Comparison of ENCODE assay signal across 1 cellular context in the genomic region with DNA sequence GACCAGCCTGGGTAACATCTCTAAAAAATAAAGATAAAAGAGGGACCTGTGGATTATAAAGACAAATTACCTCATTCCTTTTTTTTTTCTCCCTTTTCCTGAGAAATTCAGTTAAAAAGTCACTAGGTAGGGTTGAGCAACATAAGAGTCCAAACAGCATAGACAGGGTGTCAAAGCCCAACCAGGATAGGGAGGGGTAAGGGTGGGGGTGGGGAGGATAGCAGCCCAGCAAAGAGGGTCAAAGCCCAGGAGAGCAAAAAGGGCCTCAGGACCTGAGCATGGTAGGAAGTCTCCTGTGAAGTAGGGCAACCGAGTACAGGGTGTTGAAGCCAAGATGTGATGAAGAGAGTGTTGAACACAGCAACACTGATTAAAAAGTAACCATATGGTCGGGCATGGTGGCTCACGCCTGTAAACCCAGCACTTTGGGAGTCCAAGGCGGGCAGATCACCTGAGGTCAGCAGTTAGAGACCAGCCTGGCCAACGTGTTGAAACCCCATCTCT.
A peak's percentile ranks its signal among the peaks of the same experiment; 100 is the strongest.
TF ChIP-seq lines count a peak whose summit lies in the region.

No MANE protein-coding gene starts in this region.

TF ChIP-seq in HepG2, 621 proteins besides CTCF, POLR2A, EP300 and RAD21 (continued from another document and continues in another):
- TF ChIP-seq, protein P1, sequence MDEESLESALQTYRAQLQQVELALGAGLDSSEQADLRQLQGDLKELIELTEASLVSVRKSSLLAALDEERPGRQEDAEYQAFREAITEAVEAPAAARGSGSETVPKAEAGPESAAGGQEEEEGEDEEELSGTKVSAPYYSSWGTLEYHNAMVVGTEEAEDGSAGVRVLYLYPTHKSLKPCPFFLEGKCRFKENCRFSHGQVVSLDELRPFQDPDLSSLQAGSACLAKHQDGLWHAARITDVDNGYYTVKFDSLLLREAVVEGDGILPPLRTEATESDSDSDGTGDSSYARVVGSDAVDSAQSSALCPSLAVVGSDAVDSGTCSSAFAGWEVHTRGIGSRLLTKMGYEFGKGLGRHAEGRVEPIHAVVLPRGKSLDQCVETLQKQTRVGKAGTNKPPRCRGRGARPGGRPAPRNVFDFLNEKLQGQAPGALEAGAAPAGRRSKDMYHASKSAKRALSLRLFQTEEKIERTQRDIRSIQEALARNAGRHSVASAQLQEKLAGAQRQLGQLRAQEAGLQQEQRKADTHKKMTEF (CRISPR knock-in tag; IDR thresholded peaks at IDR 0.05): no peak
- TF ChIP-seq ZNF749 (CRISPR knock-in tag; IDR thresholded peaks at IDR 0.05; ENCODE audit: borderline replicate concordance) (no peak), ZNF207 (IDR thresholded peaks at IDR 0.05; ENCODE audit: borderline replicate concordance) (no peak), PTBP1 (IDR thresholded peaks at IDR 0.05; ENCODE audit: low read depth, low read length, poor library complexity, severe bottlenecking) (no peak), ZNF790 (CRISPR knock-in tag; IDR thresholded peaks at IDR 0.05; ENCODE audit: borderline replicate concordance) (no peak), CREM (IDR thresholded peaks at IDR 0.05) (peak; percentile 50; the same call in 1 of the 2 replicates), CREM (CRISPR knock-in tag; IDR thresholded peaks at IDR 0.05) (no peak), JUNB (CRISPR knock-in tag; IDR thresholded peaks at IDR 0.05; ENCODE audit: borderline replicate concordance) (no peak; the same call in 1 of the 2 replicates), LCORL (IDR thresholded peaks at IDR 0.05) (no peak), LCORL (CRISPR knock-in tag; IDR thresholded peaks at IDR 0.05) (peak; percentile 54; the same call in 1 of the 2 replicates), HMG20A (CRISPR knock-in tag; IDR thresholded peaks at IDR 0.05; ENCODE audit: borderline replicate concordance) (0 out of 2 replicates have a peak, but pooled peaks have one; percentile 1), NCOA1 (CRISPR knock-in tag; IDR thresholded peaks at IDR 0.05) (no peak), ZNF629 (CRISPR knock-in tag; conservative IDR thresholded peaks at IDR 0.05) (no peak), ZFP36 (IDR thresholded peaks at IDR 0.05; ENCODE audit: borderline replicate concordance, low read depth, low read length, partially characterized antibody) (no peak), CHCHD3 (CRISPR knock-in tag; IDR thresholded peaks at IDR 0.05) (no peak), HOXA3 (CRISPR knock-in tag; IDR thresholded peaks at IDR 0.05) (no peak; the same call in 1 of the 2 replicates), MED8 (CRISPR knock-in tag; IDR thresholded peaks at IDR 0.05; ENCODE audit: insufficient replicate concordance) (no peak), MTA1 (CRISPR knock-in tag; IDR thresholded peaks at IDR 0.05; ENCODE audit: borderline replicate concordance) (no peak), CENPT (CRISPR knock-in tag; IDR thresholded peaks at IDR 0.05; ENCODE audit: low read depth) (no peak), PRMT3 (CRISPR knock-in tag; IDR thresholded peaks at IDR 0.05; ENCODE audit: borderline replicate concordance, low read depth) (no peak), SRY (CRISPR knock-in tag; IDR thresholded peaks at IDR 0.05) (no peak), TCF12 (IDR thresholded peaks at IDR 0.05) (no peak), TCF12 (CRISPR knock-in tag; IDR thresholded peaks at IDR 0.05) (no peak), ZFP41 (CRISPR knock-in tag; IDR thresholded peaks at IDR 0.05; ENCODE audit: borderline replicate concordance) (no peak), SNAI1 (CRISPR knock-in tag; IDR thresholded peaks at IDR 0.05; ENCODE audit: borderline replicate concordance) (no peak), ZNF746 (CRISPR knock-in tag; IDR thresholded peaks at IDR 0.05) (no peak), AHR (CRISPR knock-in tag; IDR thresholded peaks at IDR 0.05) (no peak), SKI (IDR thresholded peaks at IDR 0.05; ENCODE audit: partially characterized antibody) (no peak), NFATC3 (CRISPR knock-in tag; IDR thresholded peaks at IDR 0.05) (no peak), TOPORS (CRISPR knock-in tag; IDR thresholded peaks at IDR 0.05) (no peak), TCF7 (IDR thresholded peaks at IDR 0.05; ENCODE audit: low read depth) (peak; percentile 1; the same call in 1 of the 2 replicates), ZNF644 (CRISPR knock-in tag; IDR thresholded peaks at IDR 0.05; ENCODE audit: low read depth) (no peak), NCOA5 (CRISPR knock-in tag; IDR thresholded peaks at IDR 0.05) (no peak), ZNF33B (CRISPR knock-in tag; IDR thresholded peaks at IDR 0.05) (no peak), ZIK1 (CRISPR knock-in tag; IDR thresholded peaks at IDR 0.05; ENCODE audit: borderline replicate concordance, low read depth) (no peak), ZNF7 (CRISPR knock-in tag; IDR thresholded peaks at IDR 0.05) (no peak), ZNF501 (CRISPR knock-in tag; IDR thresholded peaks at IDR 0.05) (no peak), PCBP1 (IDR thresholded peaks at IDR 0.05; ENCODE audit: borderline replicate concordance, low read depth, low read length) (no peak), ZNF432 (CRISPR knock-in tag; IDR thresholded peaks at IDR 0.05; ENCODE audit: borderline replicate concordance) (no peak), SOX13 (IDR thresholded peaks at IDR 0.05) (0 out of 2 replicates have a peak, but pooled peaks have one; percentile 5), SOX13 (CRISPR knock-in tag; conservative IDR thresholded peaks at IDR 0.05 in 1 of 2, IDR thresholded peaks at IDR 0.05 in 1 of 2) (no peak), PITX1 (CRISPR knock-in tag; IDR thresholded peaks at IDR 0.05) (peak; percentile 51; the same call in 1 of the 2 replicates), ZNF382 (CRISPR knock-in tag; IDR thresholded peaks at IDR 0.05; ENCODE audit: borderline replicate concordance) (no peak), ZNF430 (CRISPR knock-in tag; IDR thresholded peaks at IDR 0.05) (no peak), HNF4A (CRISPR knock-in tag; IDR thresholded peaks at IDR 0.05) (peak; percentile 65), ZFX (CRISPR knock-in tag; IDR thresholded peaks at IDR 0.05; ENCODE audit: low read depth) (no peak), PHB2 (IDR thresholded peaks at IDR 0.05; ENCODE audit: partially characterized antibody) (no peak), YY1 (IDR thresholded peaks at IDR 0.05; ENCODE audit: insufficient read depth, insufficient replicate concordance, low read depth, low read length) (no peak), ZNF33A (CRISPR knock-in tag; IDR thresholded peaks at IDR 0.05; ENCODE audit: borderline replicate concordance) (no peak)
- TF ChIP-seq, protein P2, sequence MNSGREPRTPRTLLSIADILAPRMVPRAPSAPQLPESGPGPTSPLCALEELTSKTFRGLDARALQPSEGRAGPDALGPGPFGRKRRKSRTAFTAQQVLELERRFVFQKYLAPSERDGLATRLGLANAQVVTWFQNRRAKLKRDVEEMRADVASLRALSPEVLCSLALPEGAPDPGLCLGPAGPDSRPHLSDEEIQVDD (CRISPR knock-in tag; IDR thresholded peaks at IDR 0.05; ENCODE audit: borderline replicate concordance): no peak
- TF ChIP-seq, protein P3, sequence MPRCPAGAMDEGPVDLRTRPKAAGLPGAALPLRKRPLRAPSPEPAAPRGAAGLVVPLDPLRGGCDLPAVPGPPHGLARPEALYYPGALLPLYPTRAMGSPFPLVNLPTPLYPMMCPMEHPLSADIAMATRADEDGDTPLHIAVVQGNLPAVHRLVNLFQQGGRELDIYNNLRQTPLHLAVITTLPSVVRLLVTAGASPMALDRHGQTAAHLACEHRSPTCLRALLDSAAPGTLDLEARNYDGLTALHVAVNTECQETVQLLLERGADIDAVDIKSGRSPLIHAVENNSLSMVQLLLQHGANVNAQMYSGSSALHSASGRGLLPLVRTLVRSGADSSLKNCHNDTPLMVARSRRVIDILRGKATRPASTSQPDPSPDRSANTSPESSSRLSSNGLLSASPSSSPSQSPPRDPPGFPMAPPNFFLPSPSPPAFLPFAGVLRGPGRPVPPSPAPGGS (CRISPR knock-in tag; IDR thresholded peaks at IDR 0.05): no peak
- TF ChIP-seq, protein P4, sequence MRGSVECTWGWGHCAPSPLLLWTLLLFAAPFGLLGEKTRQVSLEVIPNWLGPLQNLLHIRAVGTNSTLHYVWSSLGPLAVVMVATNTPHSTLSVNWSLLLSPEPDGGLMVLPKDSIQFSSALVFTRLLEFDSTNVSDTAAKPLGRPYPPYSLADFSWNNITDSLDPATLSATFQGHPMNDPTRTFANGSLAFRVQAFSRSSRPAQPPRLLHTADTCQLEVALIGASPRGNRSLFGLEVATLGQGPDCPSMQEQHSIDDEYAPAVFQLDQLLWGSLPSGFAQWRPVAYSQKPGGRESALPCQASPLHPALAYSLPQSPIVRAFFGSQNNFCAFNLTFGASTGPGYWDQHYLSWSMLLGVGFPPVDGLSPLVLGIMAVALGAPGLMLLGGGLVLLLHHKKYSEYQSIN (CRISPR knock-in tag; IDR thresholded peaks at IDR 0.05; ENCODE audit: borderline replicate concordance): no peak
- TF ChIP-seq, protein P5, sequence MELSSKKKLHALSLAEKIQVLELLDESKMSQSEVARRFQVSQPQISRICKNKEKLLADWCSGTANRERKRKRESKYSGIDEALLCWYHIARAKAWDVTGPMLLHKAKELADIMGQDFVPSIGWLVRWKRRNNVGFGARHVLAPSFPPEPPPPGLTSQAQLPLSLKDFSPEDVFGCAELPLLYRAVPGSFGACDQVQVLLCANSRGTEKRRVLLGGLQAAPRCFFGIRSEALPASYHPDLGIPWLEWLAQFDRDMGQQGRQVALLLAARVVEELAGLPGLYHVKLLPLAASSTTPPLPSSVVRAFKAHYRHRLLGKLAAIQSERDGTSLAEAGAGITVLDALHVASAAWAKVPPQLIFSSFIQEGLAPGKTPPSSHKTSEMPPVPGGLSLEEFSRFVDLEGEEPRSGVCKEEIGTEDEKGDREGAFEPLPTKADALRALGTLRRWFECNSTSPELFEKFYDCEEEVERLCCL (CRISPR knock-in tag; IDR thresholded peaks at IDR 0.05; ENCODE audit: borderline replicate concordance): no peak
- TF ChIP-seq, protein P6, sequence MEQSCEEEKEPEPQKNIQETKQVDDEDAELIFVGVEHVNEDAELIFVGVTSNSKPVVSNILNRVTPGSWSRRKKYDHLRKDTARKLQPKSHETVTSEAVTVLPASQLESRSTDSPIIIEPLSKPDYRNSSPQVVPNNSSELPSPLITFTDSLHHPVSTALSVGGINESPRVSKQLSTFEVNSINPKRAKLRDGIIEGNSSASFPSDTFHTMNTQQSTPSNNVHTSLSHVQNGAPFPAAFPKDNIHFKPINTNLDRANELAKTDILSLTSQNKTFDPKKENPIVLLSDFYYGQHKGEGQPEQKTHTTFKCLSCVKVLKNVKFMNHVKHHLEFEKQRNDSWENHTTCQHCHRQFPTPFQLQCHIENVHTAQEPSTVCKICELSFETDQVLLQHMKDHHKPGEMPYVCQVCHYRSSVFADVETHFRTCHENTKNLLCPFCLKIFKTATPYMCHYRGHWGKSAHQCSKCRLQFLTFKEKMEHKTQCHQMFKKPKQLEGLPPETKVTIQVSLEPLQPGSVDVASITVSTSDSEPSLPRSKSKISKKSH (CRISPR knock-in tag; IDR thresholded peaks at IDR 0.05; ENCODE audit: borderline replicate concordance): no peak
- TF ChIP-seq, protein P7, sequence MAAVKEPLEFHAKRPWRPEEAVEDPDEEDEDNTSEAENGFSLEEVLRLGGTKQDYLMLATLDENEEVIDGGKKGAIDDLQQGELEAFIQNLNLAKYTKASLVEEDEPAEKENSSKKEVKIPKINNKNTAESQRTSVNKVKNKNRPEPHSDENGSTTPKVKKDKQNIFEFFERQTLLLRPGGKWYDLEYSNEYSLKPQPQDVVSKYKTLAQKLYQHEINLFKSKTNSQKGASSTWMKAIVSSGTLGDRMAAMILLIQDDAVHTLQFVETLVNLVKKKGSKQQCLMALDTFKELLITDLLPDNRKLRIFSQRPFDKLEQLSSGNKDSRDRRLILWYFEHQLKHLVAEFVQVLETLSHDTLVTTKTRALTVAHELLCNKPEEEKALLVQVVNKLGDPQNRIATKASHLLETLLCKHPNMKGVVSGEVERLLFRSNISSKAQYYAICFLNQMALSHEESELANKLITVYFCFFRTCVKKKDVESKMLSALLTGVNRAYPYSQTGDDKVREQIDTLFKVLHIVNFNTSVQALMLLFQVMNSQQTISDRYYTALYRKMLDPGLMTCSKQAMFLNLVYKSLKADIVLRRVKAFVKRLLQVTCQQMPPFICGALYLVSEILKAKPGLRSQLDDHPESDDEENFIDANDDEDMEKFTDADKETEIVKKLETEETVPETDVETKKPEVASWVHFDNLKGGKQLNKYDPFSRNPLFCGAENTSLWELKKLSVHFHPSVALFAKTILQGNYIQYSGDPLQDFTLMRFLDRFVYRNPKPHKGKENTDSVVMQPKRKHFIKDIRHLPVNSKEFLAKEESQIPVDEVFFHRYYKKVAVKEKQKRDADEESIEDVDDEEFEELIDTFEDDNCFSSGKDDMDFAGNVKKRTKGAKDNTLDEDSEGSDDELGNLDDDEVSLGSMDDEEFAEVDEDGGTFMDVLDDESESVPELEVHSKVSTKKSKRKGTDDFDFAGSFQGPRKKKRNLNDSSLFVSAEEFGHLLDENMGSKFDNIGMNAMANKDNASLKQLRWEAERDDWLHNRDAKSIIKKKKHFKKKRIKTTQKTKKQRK (IDR thresholded peaks at IDR 0.05; ENCODE audit: low read length): no peak
- TF ChIP-seq, protein P8, sequence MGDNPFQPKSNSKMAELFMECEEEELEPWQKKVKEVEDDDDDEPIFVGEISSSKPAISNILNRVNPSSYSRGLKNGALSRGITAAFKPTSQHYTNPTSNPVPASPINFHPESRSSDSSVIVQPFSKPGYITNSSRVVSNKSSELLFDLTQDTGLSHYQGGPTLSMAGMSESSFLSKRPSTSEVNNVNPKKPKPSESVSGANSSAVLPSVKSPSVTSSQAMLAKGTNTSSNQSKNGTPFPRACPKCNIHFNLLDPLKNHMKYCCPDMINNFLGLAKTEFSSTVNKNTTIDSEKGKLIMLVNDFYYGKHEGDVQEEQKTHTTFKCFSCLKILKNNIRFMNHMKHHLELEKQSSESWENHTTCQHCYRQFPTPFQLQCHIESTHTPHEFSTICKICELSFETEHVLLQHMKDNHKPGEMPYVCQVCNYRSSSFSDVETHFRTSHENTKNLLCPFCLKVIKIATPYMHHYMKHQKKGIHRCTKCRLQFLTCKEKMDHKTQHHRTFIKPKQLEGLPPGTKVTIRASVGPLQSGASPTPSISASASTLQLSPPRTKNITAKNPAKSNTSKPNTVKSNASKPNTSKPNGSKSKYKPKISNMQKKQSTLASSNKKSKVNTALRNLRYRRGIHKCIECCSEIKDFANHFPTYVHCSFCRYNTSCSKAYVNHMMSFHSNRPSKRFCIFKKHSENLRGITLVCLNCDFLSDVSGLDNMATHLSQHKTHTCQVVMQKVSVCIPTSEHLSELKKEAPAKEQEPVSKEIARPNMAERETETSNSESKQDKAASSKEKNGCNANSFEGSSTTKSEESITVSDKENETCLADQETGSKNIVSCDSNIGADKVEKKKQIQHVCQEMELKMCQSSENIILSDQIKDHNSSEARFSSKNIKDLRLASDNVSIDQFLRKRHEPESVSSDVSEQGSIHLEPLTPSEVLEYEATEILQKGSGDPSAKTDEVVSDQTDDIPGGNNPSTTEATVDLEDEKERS (CRISPR knock-in tag; IDR thresholded peaks at IDR 0.05): 0 out of 2 replicates have a peak, but pooled peaks have one; percentile 46
- TF ChIP-seq, protein P9, sequence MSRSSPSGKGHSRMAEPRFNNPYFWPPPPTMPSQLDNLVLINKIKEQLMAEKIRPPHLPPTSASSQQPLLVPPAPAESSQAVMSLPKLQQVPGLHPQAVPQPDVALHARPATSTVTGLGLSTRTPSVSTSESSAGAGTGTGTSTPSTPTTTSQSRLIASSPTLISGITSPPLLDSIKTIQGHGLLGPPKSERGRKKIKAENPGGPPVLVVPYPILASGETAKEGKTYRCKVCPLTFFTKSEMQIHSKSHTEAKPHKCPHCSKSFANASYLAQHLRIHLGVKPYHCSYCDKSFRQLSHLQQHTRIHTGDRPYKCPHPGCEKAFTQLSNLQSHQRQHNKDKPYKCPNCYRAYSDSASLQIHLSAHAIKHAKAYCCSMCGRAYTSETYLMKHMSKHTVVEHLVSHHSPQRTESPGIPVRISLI (CRISPR knock-in tag; IDR thresholded peaks at IDR 0.05; ENCODE audit: borderline replicate concordance): peak; percentile 78; the same call in 1 of the 2 replicates
